8 cellular contexts compared by ENCODE assay signal in genomic region chr1:116908821-116909510, GRCh38. TPM values are rescaled to one million over a fixed set of nuclear protein-coding genes. Genes with fewer than 3 reads are reported as not detected.
DNase-seq lines count a peak whose midpoint lies in the region; ATAC-seq and TF ChIP-seq lines count a peak whose summit lies in the region.

No MANE protein-coding gene starts in this region.

- H2BK15ac ChIP-seq in H9 (ENCODE audit: low read depth, low read length) = no peak overlapping the region

- DNase-seq in H9 (no peak), hepatocyte (ENCODE audit: low spot score) (no peak), skeletal muscle cell (ENCODE audit: low read depth) (no peak), COLO668 (lab: John Stamatoyannopoulos, UW; ENCODE audit: unreplicated experiment) (no peak), NCI-H2029 (lab: John Stamatoyannopoulos, UW) (no peak)

- H3K4me2 ChIP-seq in H9 (ENCODE audit: insufficient read depth, insufficient read length, low read length) = peak overlapping the region; percentile 64
- H3K4me2 ChIP-seq in hepatocyte = peak overlapping the region; percentile 81

- no peak overlapping the region for H2BK12ac ChIP-seq in H9 (ENCODE audit: insufficient read length, low read depth, low read length)

- ATAC-seq in activated T-helper 17 cell treated with anti-CD3 and anti-CD28 coated beads, Interleukin-2, amount 50 U/mL, for 72 hours (replicated peaks) = no peak
- no peak for ATAC-seq in GM18909 (IDR thresholded peaks at IDR 0.05; ENCODE audit: poor library complexity, unreplicated experiment)
- no peak for ATAC-seq in HG03442 (IDR thresholded peaks at IDR 0.05; ENCODE audit: unreplicated experiment)

- no peak overlapping the region for H2BK120ac ChIP-seq in H9 (ENCODE audit: low read depth, low read length, poor library complexity, severe bottlenecking)

- H3K27me3 ChIP-seq in H9 (ENCODE audit: insufficient read depth, low read length) (no peaks in the 10 kb centered on the region), hepatocyte (no peaks in the 10 kb centered on the region)

- H3K9me2 ChIP-seq in hepatocyte (replicated peaks; ENCODE audit: insufficient read depth) = no peaks in the 10 kb centered on the region

- H3K23me2 ChIP-seq in H9 (ENCODE audit: insufficient read length, low read depth, low read length, poor library complexity, severe bottlenecking) = peaks cover 5% of the 10 kb centered on the region

- H4K20me1 ChIP-seq in H9 (ENCODE audit: control insufficient read depth, insufficient read depth, insufficient read length) (no peaks in the 10 kb centered on the region), hepatocyte (ENCODE audit: insufficient read depth, poor library complexity, severe bottlenecking) (no peaks in the 10 kb centered on the region)

- no peaks in the 10 kb centered on the region; a peak in 2 of 7 replicates for H3K36me3 Mint-ChIP-seq in H9 (ENCODE audit: insufficient read depth in 1 of 3, low read depth in 3 of 3)
- no peaks in the 10 kb centered on the region for H3K36me3 Mint-ChIP-seq in activated T-helper 17 cell treated with anti-CD3 and anti-CD28 coated beads, Interleukin-2, amount 50 U/mL, for 72 hours (ENCODE audit: low read depth)

- no peak overlapping the region for H3K14ac ChIP-seq in H9 (ENCODE audit: insufficient read depth, low read length)

- TF ChIP-seq CTCF in H9 (conservative IDR thresholded peaks at IDR 0.05) = no peak
- TF ChIP-seq CTCF in hepatocyte (IDR thresholded peaks at IDR 0.05; ENCODE audit: poor library complexity) = no peak

- H3K36me3 ChIP-seq in hepatocyte (replicated peaks; ENCODE audit: insufficient read depth, low read depth) = no peaks in the 10 kb centered on the region

- H4K5ac ChIP-seq in H9 (ENCODE audit: insufficient read length, low read depth, low read length) = no peak overlapping the region

- no peak overlapping the region for H3K4ac ChIP-seq in H9 (ENCODE audit: low read depth, low read length)

- no peaks in the 10 kb centered on the region for H3K79me1 ChIP-seq in H9 (ENCODE audit: insufficient read depth, low read depth, low read length, poor library complexity, severe bottlenecking)

- no CpG with 5 or more reads among the region's 13 CpGs for WGBS in H9 (ENCODE audit: extremely low coverage, insufficient read length, low lambda C conversion rate)
- 85% methylated on average over 9 of the region's 13 CpGs for WGBS in hepatocyte (ENCODE audit: low lambda C conversion rate, missing lambda C conversion rate)

- no peak overlapping the region for H4K8ac ChIP-seq in H9 (replicated peaks; ENCODE audit: insufficient read length, low read depth, low read length)

- no peak overlapping the region for H3K56ac ChIP-seq in H9 (ENCODE audit: insufficient read length, low read depth, low read length)

- H3K4me3 Mint-ChIP-seq in H9 = peak overlapping the region; percentile 86 to 90
- no peak overlapping the region for H3K4me3 Mint-ChIP-seq in activated T-helper 17 cell treated with anti-CD3 and anti-CD28 coated beads, Interleukin-2, amount 50 U/mL, for 72 hours

- H4K91ac ChIP-seq in H9 (ENCODE audit: insufficient read length, low read depth, low read length) = no peak overlapping the region

- no peaks in the 10 kb centered on the region for H3K9me3 Mint-ChIP-seq in H9
- H3K9me3 Mint-ChIP-seq in activated T-helper 17 cell treated with anti-CD3 and anti-CD28 coated beads, Interleukin-2, amount 50 U/mL, for 72 hours = no peaks in the 10 kb centered on the region

- peak overlapping the region; percentile 1 for H3K9ac ChIP-seq in H9 (ENCODE audit: extremely low read depth, insufficient read length, low read length)

- H3K4me1 Mint-ChIP-seq in H9 = peaks cover 17 to 20% of the 10 kb centered on the region in 2 experiments
- H3K4me1 Mint-ChIP-seq in activated T-helper 17 cell treated with anti-CD3 and anti-CD28 coated beads, Interleukin-2, amount 50 U/mL, for 72 hours = no peaks in the 10 kb centered on the region

- no peak overlapping the region for H3K23ac ChIP-seq in H9 (ENCODE audit: insufficient read length, low read depth, low read length)

- H3K79me2 ChIP-seq in H9 (ENCODE audit: insufficient read depth, low read length) = peaks cover 1% of the 10 kb centered on the region; the same call in 1 of the 2 replicates
- H3K79me2 ChIP-seq in hepatocyte = peaks cover 33% of the 10 kb centered on the region

- H3K4me3 ChIP-seq in hepatocyte (peak overlapping the region; percentile 85), skeletal muscle cell (ENCODE audit: low read depth, low read length) (peak overlapping the region; percentile 69)

- no peak overlapping the region for H3T11ph ChIP-seq in H9 (ENCODE audit: low read length)

- H3K18ac ChIP-seq in H9 (ENCODE audit: insufficient read length, low read depth, low read length) = no peak overlapping the region

- H3K27ac ChIP-seq in H9 (ENCODE audit: insufficient read length, low read depth, low read length) (no peak overlapping the region), hepatocyte (peak overlapping the region; percentile 87)

- H3K4me1 ChIP-seq in H9 (ENCODE audit: insufficient read depth, low read length) (peaks cover 9% of the 10 kb centered on the region; the same call in 1 of the 2 replicates), hepatocyte (ENCODE audit: insufficient read depth) (peaks cover 9% of the 10 kb centered on the region)

- H2AK5ac ChIP-seq in H9 (ENCODE audit: insufficient read length, low read length) = no peak overlapping the region

- peak overlapping the region in 2 of 3 experiments; percentile 64 to 80; a peak in 3 of 7 replicates for H3K27ac Mint-ChIP-seq in H9
- H3K27ac Mint-ChIP-seq in activated T-helper 17 cell treated with anti-CD3 and anti-CD28 coated beads, Interleukin-2, amount 50 U/mL, for 72 hours = peak overlapping the region; percentile 77

- H3K9me3 ChIP-seq in H9 (ENCODE audit: control insufficient read depth, low read depth, low read length) (no peaks in the 10 kb centered on the region), hepatocyte (ENCODE audit: low read depth) (no peaks in the 10 kb centered on the region)

- H2AFZ ChIP-seq in H9 (ENCODE audit: low read length) = no peak overlapping the region
- H2AFZ ChIP-seq in hepatocyte = peak overlapping the region; percentile 75

- H2BK20ac ChIP-seq in H9 (ENCODE audit: low read depth, low read length, poor library complexity, severe bottlenecking) = no peak overlapping the region

- H2BK5ac ChIP-seq in H9 (ENCODE audit: insufficient read length, low read length) = no peak overlapping the region

- H3K27me3 Mint-ChIP-seq in H9 (ENCODE audit: low read depth) = no peaks in the 10 kb centered on the region; the same call in 1 of the 2 replicates
- H3K27me3 Mint-ChIP-seq in activated T-helper 17 cell treated with anti-CD3 and anti-CD28 coated beads, Interleukin-2, amount 50 U/mL, for 72 hours = no peaks in the 10 kb centered on the region

RNA-seq across cellular contexts. Expression of gene PTGFRN, which starts 0.8 kb away (rescaled TPM):
- total RNA-seq in H9 (2021) = 26.3 and 31.7 TPM in 2 replicates
- total RNA-seq in activated T-helper 17 cell treated with anti-CD3 and anti-CD28 coated beads, Interleukin-2, amount 50 U/mL, for 72 hours = 10 to 100 TPM; 10.1 to 11.1 TPM
- 31.0 and 37.7 TPM in 2 replicates for total RNA-seq in hepatocyte
- 16.0 and 16.6 TPM in 2 replicates for polyA plus RNA-seq in hepatocyte
